ENCODE assay signal across 21 cellular contexts in genomic region chr12:81573228-81573627, GRCh38.
DNase-seq lines count a peak whose midpoint lies in the region; ATAC-seq and TF ChIP-seq lines count a peak whose summit lies in the region.
"Had no signal": no experiment of that assay in that cellular context is flagged by ENCODE, and none has a peak within 500 bp of the region (broad histone marks: within the 10 kb centered on the region; RNA-seq: fewer than 3 reads in every experiment).

No MANE protein-coding gene starts in this region.

- in situ Hi-C loops in astrocyte of the cerebellum (cut with HindIII; ENCODE audit: low sequenced_read_pairs), result no loop called here

- no peak overlapping the region for H3K4me3 Mint-ChIP-seq in activated CD4-positive, alpha-beta T cell treated with anti-CD3 and anti-CD28 coated beads, Interleukin-2, amount 10 ng/mL, durations not matched to agents 24 days and 14 days
- H3K4me3 Mint-ChIP-seq: activated CD8-positive, alpha-beta memory T cell treated with anti-CD3 and anti-CD28 coated beads, Interleukin-2, amount 10 ng/mL, durations not matched to agents 7 days and 5 days; activated naive CD8-positive, alpha-beta T cell; HFFc6; naive thymus-derived CD8-positive, alpha-beta T cell had no signal

- H3K4me1 Mint-ChIP-seq in activated CD4-positive, alpha-beta T cell treated with anti-CD3 and anti-CD28 coated beads, Interleukin-2, amount 10 ng/mL, durations not matched to agents 24 days and 14 days, result no peaks in the 10 kb centered on the region
- H3K4me1 Mint-ChIP-seq: activated CD8-positive, alpha-beta memory T cell treated with anti-CD3 and anti-CD28 coated beads, Interleukin-2, amount 10 ng/mL, durations not matched to agents 7 days and 5 days; naive thymus-derived CD8-positive, alpha-beta T cell had no signal

- ATAC-seq in GM18867 (IDR thresholded peaks at IDR 0.05; ENCODE audit: unreplicated experiment) (no peak), GM19463 (IDR thresholded peaks at IDR 0.05; ENCODE audit: unreplicated experiment) (no peak)
- ATAC-seq: activated CD8-positive, alpha-beta memory T cell treated with anti-CD3 and anti-CD28 coated beads, Interleukin-2, amount 10 ng/mL, durations not matched to agents 7 days and 5 days; HepG2; left colon; naive thymus-derived CD8-positive, alpha-beta T cell had no signal

- H3K4me3 ChIP-seq in astrocyte of the cerebellum (ENCODE audit: low read depth, low read length), result no peak overlapping the region
- H3K4me3 ChIP-seq in fibroblast of villous mesenchyme (ENCODE audit: low read depth, low read length), result no peak overlapping the region
- H3K4me3 ChIP-seq: BLaER1, dorsolateral prefrontal cortex, sigmoid colon, tibial artery had no signal

- H3K36me3 Mint-ChIP-seq in activated CD4-positive, alpha-beta T cell treated with anti-CD3 and anti-CD28 coated beads, Interleukin-2, amount 10 ng/mL, durations not matched to agents 24 days and 14 days (ENCODE audit: low read depth), result no peaks in the 10 kb centered on the region
- H3K36me3 Mint-ChIP-seq: activated CD8-positive, alpha-beta memory T cell treated with anti-CD3 and anti-CD28 coated beads, Interleukin-2, amount 10 ng/mL, durations not matched to agents 7 days and 5 days; activated naive CD8-positive, alpha-beta T cell; naive thymus-derived CD8-positive, alpha-beta T cell had no signal

- no peak overlapping the region for H3K27ac Mint-ChIP-seq in activated CD4-positive, alpha-beta T cell treated with anti-CD3 and anti-CD28 coated beads, Interleukin-2, amount 10 ng/mL, durations not matched to agents 24 days and 14 days
- H3K27ac Mint-ChIP-seq: activated CD8-positive, alpha-beta memory T cell treated with anti-CD3 and anti-CD28 coated beads, Interleukin-2, amount 10 ng/mL, durations not matched to agents 7 days and 5 days; activated naive CD8-positive, alpha-beta T cell; HFFc6; naive thymus-derived CD8-positive, alpha-beta T cell had no signal

- peak; percentile 7 for DNase-seq in H4 (ENCODE audit: low spot score)
- peak; percentile 32 for DNase-seq in astrocyte of the cerebellum (ENCODE audit: low read depth)
- peak; percentile 16 for DNase-seq in fibroblast of villous mesenchyme (ENCODE audit: low read depth)
- peak; percentile 1 for DNase-seq in stromal cell of bone marrow (ENCODE audit: low read depth)
- DNase-seq in activated CD4-positive, alpha-beta T cell treated with anti-CD3 and anti-CD28 coated beads, Interleukin-2, amount 10 ng/mL, durations not matched to agents 24 days and 14 days, result no peak
- DNase-seq: activated CD4-positive, alpha-beta T cell treated with anti-CD3 and anti-CD28 coated beads for 48 hours; activated CD8-positive, alpha-beta memory T cell treated with anti-CD3 and anti-CD28 coated beads, Interleukin-2, amount 10 ng/mL, durations not matched to agents 7 days and 5 days; Calu3; dorsolateral prefrontal cortex; HFFc6; left colon; naive thymus-derived CD8-positive, alpha-beta T cell; NCI-H526 treated with DMSO at 0.1 percent for 48 hours; sigmoid colon; stimulated activated naive CD4-positive, alpha-beta T cell; tibial artery had no signal

- TF ChIP-seq CTCF in astrocyte of the cerebellum (IDR thresholded peaks at IDR 0.05; ENCODE audit: low read depth, low read length, missing control alignments) (no peak), fibroblast of villous mesenchyme (IDR thresholded peaks at IDR 0.05; ENCODE audit: insufficient read depth, low read depth, low read length) (no peak)

- intact Hi-C loops in activated CD4-positive, alpha-beta T cell treated with anti-CD3 and anti-CD28 coated beads, Interleukin-2, amount 10 ng/mL, durations not matched to agents 24 days and 14 days (cut with micrococcal nuclease), result no loop called here

- H3K27me3 Mint-ChIP-seq in activated CD4-positive, alpha-beta T cell treated with anti-CD3 and anti-CD28 coated beads, Interleukin-2, amount 10 ng/mL, durations not matched to agents 24 days and 14 days, result no peaks in the 10 kb centered on the region
- H3K27me3 Mint-ChIP-seq: activated CD8-positive, alpha-beta memory T cell treated with anti-CD3 and anti-CD28 coated beads, Interleukin-2, amount 10 ng/mL, durations not matched to agents 7 days and 5 days; activated naive CD8-positive, alpha-beta T cell had no signal

- no peaks in the 10 kb centered on the region for H3K9me3 Mint-ChIP-seq in activated CD4-positive, alpha-beta T cell treated with anti-CD3 and anti-CD28 coated beads, Interleukin-2, amount 10 ng/mL, durations not matched to agents 24 days and 14 days
- H3K9me3 Mint-ChIP-seq: naive thymus-derived CD8-positive, alpha-beta T cell had no signal
